In genomic region chr11:123056835-123057491, GRCh38 we compare ENCODE assay signal across 1 cellular context.
TF ChIP-seq lines count a peak whose summit lies in the region.

No MANE protein-coding gene starts in this region.

TF ChIP-seq in HepG2, 621 proteins besides CTCF, POLR2A, EP300 and RAD21 (continued from another document):
- no peak for TF ChIP-seq FOXO4 (CRISPR knock-in tag; conservative IDR thresholded peaks at IDR 0.05)
